Comparison of ENCODE assay signal across 1 cellular context in the genomic region with DNA sequence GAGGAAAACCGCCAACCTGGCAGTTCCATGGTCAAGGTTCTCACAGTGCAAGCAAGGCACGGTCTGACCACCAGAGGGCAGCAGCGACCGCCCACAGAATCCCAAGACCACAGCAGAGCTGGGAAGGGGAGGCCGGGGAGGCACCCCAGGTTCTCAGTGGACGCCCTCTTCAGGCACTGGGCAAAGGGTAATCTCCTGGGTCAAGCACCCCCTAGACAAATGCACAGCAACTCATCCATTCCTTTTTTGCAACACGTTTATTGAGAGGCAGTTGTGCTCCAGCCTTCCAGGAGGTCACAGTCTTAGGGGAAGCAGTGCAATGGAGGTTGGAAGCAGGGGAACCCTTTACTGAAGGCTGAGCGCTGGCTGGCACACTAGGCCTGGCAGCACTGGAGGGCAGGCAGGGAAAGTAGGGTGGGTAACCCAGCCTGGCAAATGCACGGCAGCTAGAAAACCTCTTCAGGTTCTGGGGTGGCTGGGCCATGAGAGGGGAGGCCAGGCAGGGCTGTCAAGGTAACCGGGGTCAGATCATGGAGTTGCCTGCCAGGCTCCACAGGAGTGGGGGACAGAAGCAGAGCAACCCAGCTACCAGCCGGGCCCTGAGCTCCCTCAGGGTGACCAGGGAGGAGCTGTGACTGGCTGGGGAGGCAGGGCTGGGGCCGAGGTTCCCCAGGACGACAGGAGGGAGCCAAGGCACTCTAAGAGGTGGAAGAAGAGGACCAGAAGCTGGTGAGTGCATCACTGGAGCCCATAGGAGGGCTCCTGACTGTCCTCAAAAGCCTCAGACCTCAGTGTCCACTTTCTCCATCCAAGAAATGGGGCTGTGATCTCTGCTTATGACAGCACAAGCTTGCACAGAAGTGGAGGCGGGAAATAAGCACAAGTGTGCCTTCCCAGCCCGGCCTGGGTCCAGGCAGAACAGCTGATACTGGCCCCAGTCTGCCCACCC.
TF ChIP-seq lines count a peak whose summit lies in the region.

No MANE protein-coding gene starts in this region.

TF ChIP-seq in K562, 482 proteins besides CTCF, POLR2A, EP300 and RAD21 (continued from another document and continues in another):
- TF ChIP-seq, protein P1, sequence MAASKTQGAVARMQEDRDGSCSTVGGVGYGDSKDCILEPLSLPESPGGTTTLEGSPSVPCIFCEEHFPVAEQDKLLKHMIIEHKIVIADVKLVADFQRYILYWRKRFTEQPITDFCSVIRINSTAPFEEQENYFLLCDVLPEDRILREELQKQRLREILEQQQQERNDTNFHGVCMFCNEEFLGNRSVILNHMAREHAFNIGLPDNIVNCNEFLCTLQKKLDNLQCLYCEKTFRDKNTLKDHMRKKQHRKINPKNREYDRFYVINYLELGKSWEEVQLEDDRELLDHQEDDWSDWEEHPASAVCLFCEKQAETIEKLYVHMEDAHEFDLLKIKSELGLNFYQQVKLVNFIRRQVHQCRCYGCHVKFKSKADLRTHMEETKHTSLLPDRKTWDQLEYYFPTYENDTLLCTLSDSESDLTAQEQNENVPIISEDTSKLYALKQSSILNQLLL (CRISPR knock-in tag; IDR thresholded peaks at IDR 0.05; ENCODE audit: borderline replicate concordance), result no peak
- TF ChIP-seq CEBPB (tag; IDR thresholded peaks at IDR 0.05), result no peak
- TF ChIP-seq SIX5 (IDR thresholded peaks at IDR 0.05; ENCODE audit: borderline replicate concordance in 1 of 2, insufficient read depth in 1 of 2, low read depth in 1 of 2, low read length in 2 of 2), result no peak
- no peak for TF ChIP-seq ZNF561 (CRISPR knock-in tag; conservative IDR thresholded peaks at IDR 0.05)
- peak in 1 of 2 experiments; percentile 56; a peak in 1 of 4 replicates for TF ChIP-seq RCOR1 (IDR thresholded peaks at IDR 0.05; ENCODE audit: borderline replicate concordance in 1 of 2, low read depth in 2 of 2, low read length in 2 of 2)
- no peak for TF ChIP-seq NELFE (IDR thresholded peaks at IDR 0.05; ENCODE audit: insufficient read depth, insufficient read length)
- TF ChIP-seq NEUROD1 (IDR thresholded peaks at IDR 0.05; ENCODE audit: borderline replicate concordance, low read depth, low read length, partially characterized antibody), result peak; percentile 33
- TF ChIP-seq NRF1 (conservative IDR thresholded peaks at IDR 0.05 in 1 of 2, IDR thresholded peaks at IDR 0.05 in 1 of 2), result no peak
- TF ChIP-seq, protein P2, sequence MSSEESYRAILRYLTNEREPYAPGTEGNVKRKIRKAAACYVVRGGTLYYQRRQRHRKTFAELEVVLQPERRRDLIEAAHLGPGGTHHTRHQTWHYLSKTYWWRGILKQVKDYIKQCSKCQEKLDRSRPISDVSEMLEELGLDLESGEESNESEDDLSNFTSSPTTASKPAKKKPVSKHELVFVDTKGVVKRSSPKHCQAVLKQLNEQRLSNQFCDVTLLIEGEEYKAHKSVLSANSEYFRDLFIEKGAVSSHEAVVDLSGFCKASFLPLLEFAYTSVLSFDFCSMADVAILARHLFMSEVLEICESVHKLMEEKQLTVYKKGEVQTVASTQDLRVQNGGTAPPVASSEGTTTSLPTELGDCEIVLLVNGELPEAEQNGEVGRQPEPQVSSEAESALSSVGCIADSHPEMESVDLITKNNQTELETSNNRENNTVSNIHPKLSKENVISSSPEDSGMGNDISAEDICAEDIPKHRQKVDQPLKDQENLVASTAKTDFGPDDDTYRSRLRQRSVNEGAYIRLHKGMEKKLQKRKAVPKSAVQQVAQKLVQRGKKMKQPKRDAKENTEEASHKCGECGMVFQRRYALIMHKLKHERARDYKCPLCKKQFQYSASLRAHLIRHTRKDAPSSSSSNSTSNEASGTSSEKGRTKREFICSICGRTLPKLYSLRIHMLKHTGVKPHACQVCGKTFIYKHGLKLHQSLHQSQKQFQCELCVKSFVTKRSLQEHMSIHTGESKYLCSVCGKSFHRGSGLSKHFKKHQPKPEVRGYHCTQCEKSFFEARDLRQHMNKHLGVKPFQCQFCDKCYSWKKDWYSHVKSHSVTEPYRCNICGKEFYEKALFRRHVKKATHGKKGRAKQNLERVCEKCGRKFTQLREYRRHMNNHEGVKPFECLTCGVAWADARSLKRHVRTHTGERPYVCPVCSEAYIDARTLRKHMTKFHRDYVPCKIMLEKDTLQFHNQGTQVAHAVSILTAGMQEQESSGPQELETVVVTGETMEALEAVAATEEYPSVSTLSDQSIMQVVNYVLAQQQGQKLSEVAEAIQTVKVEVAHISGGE (CRISPR knock-in tag; IDR thresholded peaks at IDR 0.05), result no peak
- peak; percentile 37; the same call in 1 of the 2 replicates for TF ChIP-seq PML (IDR thresholded peaks at IDR 0.05; ENCODE audit: low read length)
- peak; percentile 59 for TF ChIP-seq MAFK (IDR thresholded peaks at IDR 0.05; ENCODE audit: low read length)
- no peak for TF ChIP-seq MTF1 (CRISPR knock-in tag; IDR thresholded peaks at IDR 0.05; ENCODE audit: borderline replicate concordance)
- no peak for TF ChIP-seq HCFC1 (IDR thresholded peaks at IDR 0.05; ENCODE audit: low read depth, low read length)
- TF ChIP-seq, protein P3, sequence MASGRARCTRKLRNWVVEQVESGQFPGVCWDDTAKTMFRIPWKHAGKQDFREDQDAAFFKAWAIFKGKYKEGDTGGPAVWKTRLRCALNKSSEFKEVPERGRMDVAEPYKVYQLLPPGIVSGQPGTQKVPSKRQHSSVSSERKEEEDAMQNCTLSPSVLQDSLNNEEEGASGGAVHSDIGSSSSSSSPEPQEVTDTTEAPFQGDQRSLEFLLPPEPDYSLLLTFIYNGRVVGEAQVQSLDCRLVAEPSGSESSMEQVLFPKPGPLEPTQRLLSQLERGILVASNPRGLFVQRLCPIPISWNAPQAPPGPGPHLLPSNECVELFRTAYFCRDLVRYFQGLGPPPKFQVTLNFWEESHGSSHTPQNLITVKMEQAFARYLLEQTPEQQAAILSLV (tag; IDR thresholded peaks at IDR 0.05), result no peak
- TF ChIP-seq, protein P4, sequence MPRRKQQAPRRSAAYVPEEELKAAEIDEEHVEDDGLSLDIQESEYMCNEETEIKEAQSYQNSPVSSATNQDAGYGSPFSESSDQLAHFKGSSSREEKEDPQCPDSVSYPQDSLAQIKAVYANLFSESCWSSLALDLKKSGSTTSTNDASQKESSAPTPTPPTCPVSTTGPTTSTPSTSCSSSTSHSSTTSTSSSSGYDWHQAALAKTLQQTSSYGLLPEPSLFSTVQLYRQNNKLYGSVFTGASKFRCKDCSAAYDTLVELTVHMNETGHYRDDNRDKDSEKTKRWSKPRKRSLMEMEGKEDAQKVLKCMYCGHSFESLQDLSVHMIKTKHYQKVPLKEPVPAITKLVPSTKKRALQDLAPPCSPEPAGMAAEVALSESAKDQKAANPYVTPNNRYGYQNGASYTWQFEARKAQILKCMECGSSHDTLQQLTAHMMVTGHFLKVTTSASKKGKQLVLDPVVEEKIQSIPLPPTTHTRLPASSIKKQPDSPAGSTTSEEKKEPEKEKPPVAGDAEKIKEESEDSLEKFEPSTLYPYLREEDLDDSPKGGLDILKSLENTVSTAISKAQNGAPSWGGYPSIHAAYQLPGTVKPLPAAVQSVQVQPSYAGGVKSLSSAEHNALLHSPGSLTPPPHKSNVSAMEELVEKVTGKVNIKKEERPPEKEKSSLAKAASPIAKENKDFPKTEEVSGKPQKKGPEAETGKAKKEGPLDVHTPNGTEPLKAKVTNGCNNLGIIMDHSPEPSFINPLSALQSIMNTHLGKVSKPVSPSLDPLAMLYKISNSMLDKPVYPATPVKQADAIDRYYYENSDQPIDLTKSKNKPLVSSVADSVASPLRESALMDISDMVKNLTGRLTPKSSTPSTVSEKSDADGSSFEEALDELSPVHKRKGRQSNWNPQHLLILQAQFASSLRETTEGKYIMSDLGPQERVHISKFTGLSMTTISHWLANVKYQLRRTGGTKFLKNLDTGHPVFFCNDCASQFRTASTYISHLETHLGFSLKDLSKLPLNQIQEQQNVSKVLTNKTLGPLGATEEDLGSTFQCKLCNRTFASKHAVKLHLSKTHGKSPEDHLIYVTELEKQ (CRISPR knock-in tag; IDR thresholded peaks at IDR 0.05), result no peak
- TF ChIP-seq, protein P5, sequence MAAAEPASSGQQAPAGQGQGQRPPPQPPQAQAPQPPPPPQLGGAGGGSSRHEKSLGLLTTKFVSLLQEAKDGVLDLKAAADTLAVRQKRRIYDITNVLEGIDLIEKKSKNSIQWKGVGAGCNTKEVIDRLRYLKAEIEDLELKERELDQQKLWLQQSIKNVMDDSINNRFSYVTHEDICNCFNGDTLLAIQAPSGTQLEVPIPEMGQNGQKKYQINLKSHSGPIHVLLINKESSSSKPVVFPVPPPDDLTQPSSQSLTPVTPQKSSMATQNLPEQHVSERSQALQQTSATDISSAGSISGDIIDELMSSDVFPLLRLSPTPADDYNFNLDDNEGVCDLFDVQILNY (CRISPR knock-in tag; IDR thresholded peaks at IDR 0.05), result no peak
- TF ChIP-seq, protein P6, sequence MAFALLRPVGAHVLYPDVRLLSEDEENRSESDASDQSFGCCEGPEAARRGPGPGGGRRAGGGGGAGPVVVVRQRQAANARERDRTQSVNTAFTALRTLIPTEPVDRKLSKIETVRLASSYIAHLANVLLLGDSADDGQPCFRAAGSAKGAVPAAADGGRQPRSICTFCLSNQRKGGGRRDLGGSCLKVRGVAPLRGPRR (CRISPR knock-in tag; IDR thresholded peaks at IDR 0.05), result no peak
- TF ChIP-seq CC2D1A (IDR thresholded peaks at IDR 0.05), result peak; percentile 63; the same call in 1 of the 2 replicates
- TF ChIP-seq ZZZ3 (IDR thresholded peaks at IDR 0.05), result no peak
- TF ChIP-seq ETS2 (tag; IDR thresholded peaks at IDR 0.05; ENCODE audit: borderline replicate concordance, poor library complexity, severe bottlenecking), result no peak
- no peak for TF ChIP-seq ZFPM2 (CRISPR knock-in tag; IDR thresholded peaks at IDR 0.05)
- TF ChIP-seq ZNF324 (CRISPR knock-in tag; IDR thresholded peaks at IDR 0.05), result no peak
- TF ChIP-seq, protein P7, sequence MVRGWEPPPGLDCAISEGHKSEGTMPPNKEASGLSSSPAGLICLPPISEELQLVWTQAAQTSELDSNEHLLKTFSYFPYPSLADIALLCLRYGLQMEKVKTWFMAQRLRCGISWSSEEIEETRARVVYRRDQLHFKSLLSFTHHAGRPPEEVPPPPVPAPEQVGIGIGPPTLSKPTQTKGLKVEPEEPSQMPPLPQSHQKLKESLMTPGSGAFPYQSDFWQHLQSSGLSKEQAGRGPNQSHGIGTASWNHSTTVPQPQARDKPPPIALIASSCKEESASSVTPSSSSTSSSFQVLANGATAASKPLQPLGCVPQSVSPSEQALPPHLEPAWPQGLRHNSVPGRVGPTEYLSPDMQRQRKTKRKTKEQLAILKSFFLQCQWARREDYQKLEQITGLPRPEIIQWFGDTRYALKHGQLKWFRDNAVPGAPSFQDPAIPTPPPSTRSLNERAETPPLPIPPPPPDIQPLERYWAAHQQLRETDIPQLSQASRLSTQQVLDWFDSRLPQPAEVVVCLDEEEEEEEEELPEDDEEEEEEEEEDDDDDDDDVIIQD (CRISPR knock-in tag; IDR thresholded peaks at IDR 0.05), result no peak
- TF ChIP-seq RBFOX2 (IDR thresholded peaks at IDR 0.05; ENCODE audit: low read depth, low read length), result peak; percentile 46; the same call in 1 of the 2 replicates
- TF ChIP-seq, protein P8, sequence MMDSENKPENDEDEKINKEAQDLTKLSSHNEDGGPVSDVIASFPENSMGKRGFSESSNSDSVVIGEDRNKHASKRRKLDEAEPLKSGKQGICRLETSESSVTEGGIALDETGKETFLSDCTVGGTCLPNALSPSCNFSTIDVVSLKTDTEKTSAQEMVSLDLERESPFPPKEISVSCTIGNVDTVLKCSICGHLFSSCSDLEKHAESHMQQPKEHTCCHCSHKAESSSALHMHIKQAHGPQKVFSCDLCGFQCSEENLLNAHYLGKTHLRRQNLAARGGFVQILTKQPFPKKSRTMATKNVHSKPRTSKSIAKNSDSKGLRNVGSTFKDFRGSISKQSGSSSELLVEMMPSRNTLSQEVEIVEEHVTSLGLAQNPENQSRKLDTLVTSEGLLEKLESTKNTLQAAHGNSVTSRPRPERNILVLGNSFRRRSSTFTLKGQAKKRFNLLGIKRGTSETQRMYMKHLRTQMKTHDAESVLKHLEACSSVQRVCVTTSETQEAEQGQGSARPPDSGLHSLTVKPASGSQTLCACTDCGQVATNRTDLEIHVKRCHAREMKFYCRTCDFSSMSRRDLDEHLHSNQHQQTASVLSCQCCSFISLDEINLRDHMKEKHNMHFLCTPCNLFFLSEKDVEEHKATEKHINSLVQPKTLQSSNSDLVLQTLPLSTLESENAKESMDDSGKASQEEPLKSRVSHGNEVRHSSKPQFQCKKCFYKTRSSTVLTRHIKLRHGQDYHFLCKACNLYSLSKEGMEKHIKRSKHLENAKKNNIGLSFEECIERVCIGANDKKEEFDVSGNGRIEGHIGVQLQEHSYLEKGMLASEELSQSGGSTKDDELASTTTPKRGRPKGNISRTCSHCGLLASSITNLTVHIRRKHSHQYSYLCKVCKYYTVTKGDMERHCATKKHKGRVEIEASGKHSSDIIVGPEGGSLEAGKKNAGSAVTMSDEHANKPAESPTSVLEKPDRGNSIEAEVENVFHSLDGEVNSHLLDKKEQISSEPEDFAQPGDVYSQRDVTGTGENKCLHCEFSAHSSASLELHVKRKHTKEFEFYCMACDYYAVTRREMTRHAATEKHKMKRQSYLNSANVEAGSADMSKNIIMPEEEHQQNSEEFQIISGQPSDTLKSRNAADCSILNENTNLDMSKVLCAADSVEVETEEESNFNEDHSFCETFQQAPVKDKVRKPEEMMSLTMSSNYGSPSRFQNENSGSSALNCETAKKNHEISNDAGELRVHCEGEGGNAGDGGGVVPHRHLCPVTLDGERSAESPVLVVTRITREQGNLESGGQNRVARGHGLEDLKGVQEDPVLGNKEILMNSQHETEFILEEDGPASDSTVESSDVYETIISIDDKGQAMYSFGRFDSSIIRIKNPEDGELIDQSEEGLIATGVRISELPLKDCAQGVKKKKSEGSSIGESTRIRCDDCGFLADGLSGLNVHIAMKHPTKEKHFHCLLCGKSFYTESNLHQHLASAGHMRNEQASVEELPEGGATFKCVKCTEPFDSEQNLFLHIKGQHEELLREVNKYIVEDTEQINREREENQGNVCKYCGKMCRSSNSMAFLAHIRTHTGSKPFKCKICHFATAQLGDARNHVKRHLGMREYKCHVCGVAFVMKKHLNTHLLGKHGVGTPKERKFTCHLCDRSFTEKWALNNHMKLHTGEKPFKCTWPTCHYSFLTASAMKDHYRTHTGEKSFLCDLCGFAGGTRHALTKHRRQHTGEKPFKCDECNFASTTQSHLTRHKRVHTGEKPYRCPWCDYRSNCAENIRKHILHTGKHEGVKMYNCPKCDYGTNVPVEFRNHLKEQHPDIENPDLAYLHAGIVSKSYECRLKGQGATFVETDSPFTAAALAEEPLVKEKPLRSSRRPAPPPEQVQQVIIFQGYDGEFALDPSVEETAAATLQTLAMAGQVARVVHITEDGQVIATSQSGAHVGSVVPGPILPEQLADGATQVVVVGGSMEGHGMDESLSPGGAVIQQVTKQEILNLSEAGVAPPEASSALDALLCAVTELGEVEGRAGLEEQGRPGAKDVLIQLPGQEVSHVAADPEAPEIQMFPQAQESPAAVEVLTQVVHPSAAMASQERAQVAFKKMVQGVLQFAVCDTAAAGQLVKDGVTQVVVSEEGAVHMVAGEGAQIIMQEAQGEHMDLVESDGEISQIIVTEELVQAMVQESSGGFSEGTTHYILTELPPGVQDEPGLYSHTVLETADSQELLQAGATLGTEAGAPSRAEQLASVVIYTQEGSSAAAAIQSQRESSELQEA (IDR thresholded peaks at IDR 0.05; ENCODE audit: low read depth), result no peak
- TF ChIP-seq KDM2B (CRISPR knock-in tag; IDR thresholded peaks at IDR 0.05), result no peak
- no peak for TF ChIP-seq ZNF124 (CRISPR knock-in tag; IDR thresholded peaks at IDR 0.05)
- TF ChIP-seq SRSF3 (IDR thresholded peaks at IDR 0.05; ENCODE audit: insufficient read depth, low read length), result no peak
- TF ChIP-seq, protein P9, sequence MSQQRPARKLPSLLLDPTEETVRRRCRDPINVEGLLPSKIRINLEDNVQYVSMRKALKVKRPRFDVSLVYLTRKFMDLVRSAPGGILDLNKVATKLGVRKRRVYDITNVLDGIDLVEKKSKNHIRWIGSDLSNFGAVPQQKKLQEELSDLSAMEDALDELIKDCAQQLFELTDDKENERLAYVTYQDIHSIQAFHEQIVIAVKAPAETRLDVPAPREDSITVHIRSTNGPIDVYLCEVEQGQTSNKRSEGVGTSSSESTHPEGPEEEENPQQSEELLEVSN (IDR thresholded peaks at IDR 0.05; ENCODE audit: borderline replicate concordance in 1 of 2, extremely low read depth in 1 of 2, insufficient read depth in 1 of 2, insufficient read length in 1 of 2, low read depth in 1 of 2, low read length in 1 of 2, poor library complexity in 1 of 2, severe bottlenecking in 1 of 2), result no peak
- TF ChIP-seq TCF3 (CRISPR knock-in tag; IDR thresholded peaks at IDR 0.05), result no peak; the same call in 1 of the 2 replicates
